ENCODE assay signal across 21 cellular contexts in genomic region chr1:111956155-111956817, GRCh38.
DNase-seq lines count a peak whose midpoint lies in the region; ATAC-seq and TF ChIP-seq lines count a peak whose summit lies in the region.
"Had no signal": no experiment of that assay in that cellular context is flagged by ENCODE, and none has a peak within 500 bp of the region (broad histone marks: within the 10 kb centered on the region; RNA-seq: fewer than 3 reads in every experiment).

No MANE protein-coding gene starts in this region.

- H3K27me3 ChIP-seq in tibial artery: no peaks in the 10 kb centered on the region
- H3K27me3 ChIP-seq: BLaER1 treated with 17β-estradiol and CSF1 and Interleukin-3, amounts not matched to agents 10 nM and 100 nM; right lobe of liver; transverse colon had no signal

- TF ChIP-seq CTCF in tibial artery (IDR thresholded peaks at IDR 0.05): no peak

- no peak for ATAC-seq in GM19463 (IDR thresholded peaks at IDR 0.05; ENCODE audit: unreplicated experiment)
- ATAC-seq: right lobe of liver had no signal

- H3K9me3 ChIP-seq in tibial artery: no peaks in the 10 kb centered on the region
- H3K9me3 ChIP-seq: BLaER1 treated with 17β-estradiol and CSF1 and Interleukin-3, amounts not matched to agents 10 nM and 100 nM; right lobe of liver; transverse colon had no signal

- no peak overlapping the region for H3K4me3 Mint-ChIP-seq in activated T-cell treated with anti-CD3 and anti-CD28 coated beads, Interleukin-2, amount 50 U/mL, for 24 hours
- H3K4me3 Mint-ChIP-seq: activated CD4-positive, alpha-beta T cell treated with anti-CD3 and anti-CD28 coated beads, Interleukin-2, amount 10 ng/mL, durations not matched to agents 24 days and 14 days; activated naive CD8-positive, alpha-beta T cell; immature natural killer cell had no signal

- no peaks in the 10 kb centered on the region for H3K4me1 ChIP-seq in tibial artery
- H3K4me1 ChIP-seq: right lobe of liver had no signal

- H3K4me3 ChIP-seq in tibial artery: no peak overlapping the region
- H3K4me3 ChIP-seq: BLaER1 treated with 17β-estradiol and CSF1 and Interleukin-3, amounts not matched to agents 10 nM and 100 nM; cardiac muscle cell; right lobe of liver; transverse colon had no signal

- H3K36me3 ChIP-seq in tibial artery: no peaks in the 10 kb centered on the region
- H3K36me3 ChIP-seq: BLaER1 treated with 17β-estradiol and CSF1 and Interleukin-3, amounts not matched to agents 10 nM and 100 nM; cardiac muscle cell; right lobe of liver; transverse colon had no signal

- DNase-seq in NCI-H1092 (lab: John Stamatoyannopoulos, UW) (peak; percentile 54), NCI-H2107 (lab: John Stamatoyannopoulos, UW) (peak; percentile 44), hippocampal formation (lab: John Stamatoyannopoulos, UW) (peak; percentile 15 to 25), retina (peak; percentile 65), T-helper 2 cell (no peak), tibial artery (no peak)
- DNase-seq in activated T-cell treated with anti-CD3 and anti-CD28 coated beads, Interleukin-2, amount 50 U/mL, for 24 hours: no peak
- DNase-seq: activated CD4-positive, alpha-beta T cell treated with anti-CD3 and anti-CD28 coated beads, Interleukin-2, amount 10 ng/mL, durations not matched to agents 24 days and 14 days; activated effector memory CD4-positive, alpha-beta T cell treated with anti-CD3 and anti-CD28 coated beads, Interleukin-2, amount 50 U/mL, for 16 hours; effector CD4-positive, alpha-beta T cell; HCEC 1CT; immature natural killer cell; Kasumi-1; left cardiac atrium; right lobe of liver; stimulated activated CD4-positive, alpha-beta T cell treated with anti-CD3 and anti-CD28 coated beads, Interleukin-4, amount 100 ng/mL, for 24 hours; transverse colon had no signal

- no peaks in the 10 kb centered on the region for H3K4me1 Mint-ChIP-seq in activated T-cell treated with anti-CD3 and anti-CD28 coated beads, Interleukin-2, amount 50 U/mL, for 24 hours (ENCODE audit: low read depth)
- H3K4me1 Mint-ChIP-seq: activated CD4-positive, alpha-beta T cell treated with anti-CD3 and anti-CD28 coated beads, Interleukin-2, amount 10 ng/mL, durations not matched to agents 24 days and 14 days; immature natural killer cell had no signal

- no peaks in the 10 kb centered on the region for H3K9me3 Mint-ChIP-seq in activated T-cell treated with anti-CD3 and anti-CD28 coated beads, Interleukin-2, amount 50 U/mL, for 24 hours
- H3K9me3 Mint-ChIP-seq: activated CD4-positive, alpha-beta T cell treated with anti-CD3 and anti-CD28 coated beads, Interleukin-2, amount 10 ng/mL, durations not matched to agents 24 days and 14 days; immature natural killer cell had no signal

- peaks cover 49% of the 10 kb centered on the region for H3K27me3 Mint-ChIP-seq in activated T-cell treated with anti-CD3 and anti-CD28 coated beads, Interleukin-2, amount 50 U/mL, for 24 hours

- H3K27ac ChIP-seq in tibial artery: no peak overlapping the region
- H3K27ac ChIP-seq: BLaER1 treated with 17β-estradiol and CSF1 and Interleukin-3, amounts not matched to agents 10 nM and 100 nM; cardiac muscle cell; right lobe of liver; transverse colon had no signal

- intact Hi-C loops in tibial artery (cut with DNase I; ENCODE audit: low total_unique reads): no loop called here

- H3K27ac Mint-ChIP-seq in activated T-cell treated with anti-CD3 and anti-CD28 coated beads, Interleukin-2, amount 50 U/mL, for 24 hours: no peak overlapping the region
- H3K27ac Mint-ChIP-seq: activated CD4-positive, alpha-beta T cell treated with anti-CD3 and anti-CD28 coated beads, Interleukin-2, amount 10 ng/mL, durations not matched to agents 24 days and 14 days; activated naive CD8-positive, alpha-beta T cell; immature natural killer cell had no signal

- H3K36me3 Mint-ChIP-seq in activated T-cell treated with anti-CD3 and anti-CD28 coated beads, Interleukin-2, amount 50 U/mL, for 24 hours (ENCODE audit: low read depth): no peaks in the 10 kb centered on the region
- H3K36me3 Mint-ChIP-seq: activated naive CD8-positive, alpha-beta T cell; immature natural killer cell had no signal

Comparison
In these comparisons a context has a peak if more than half of its experiments do, and no peak if none do; other contexts are left out.
1. DNase-seq: peak in NCI-H1092 (single experiment), NCI-H2107 (single experiment), hippocampal formation (2 of 2) and retina (single experiment); none in T-helper 2 cell (0 of 5), activated T-cell treated with anti-CD3 and anti-CD28 coated beads, Interleukin-2, amount 50 U/mL, for 24 hours (single experiment) and tibial artery (0 of 2).